8 cellular contexts compared by ENCODE assay signal in genomic region chr1:585992-586391, GRCh38.
DNase-seq lines count a peak whose midpoint lies in the region; ATAC-seq and TF ChIP-seq lines count a peak whose summit lies in the region.
"Not testable (repeated sequence)": the region's sequence is repeated elsewhere in the genome, so short reads cannot be mapped to it uniquely, and the experiment has no call there.

No MANE protein-coding gene starts in this region.

- not testable (repeated sequence) for H3K36me3 Mint-ChIP-seq in brain, neural progenitor cell

- not testable (repeated sequence) for H3K4me2 ChIP-seq in neural progenitor cell

- not testable (repeated sequence) for H3K9ac ChIP-seq in neural progenitor cell

- H3K4me1 Mint-ChIP-seq in brain, neural progenitor cell: not testable (repeated sequence)

- H3K36me3 ChIP-seq in neural progenitor cell, upper lobe of left lung: not testable (repeated sequence)

- peak; percentile 33 for TF ChIP-seq CTCF in GM12864 (IDR thresholded peaks at IDR 0.05; ENCODE audit: low read depth, low read length, missing control alignments)
- 0 out of 2 replicates have a peak, but pooled peaks have one; percentile 6 for TF ChIP-seq CTCF in VCaP (conservative IDR thresholded peaks at IDR 0.05)
- TF ChIP-seq CTCF in brain (conservative IDR thresholded peaks at IDR 0.05): peak; percentile 52
- TF ChIP-seq CTCF in neural progenitor cell (IDR thresholded peaks at IDR 0.05): peak; percentile 44
- peak in 1 of 6 experiments; percentile 17 for TF ChIP-seq CTCF in upper lobe of left lung (IDR thresholded peaks at IDR 0.05)

- not testable (repeated sequence) for H3K79me2 ChIP-seq in neural progenitor cell (ENCODE audit: low read depth)

- not testable (repeated sequence) for ATAC-seq in left cardiac atrium; upper lobe of left lung (ENCODE audit: low FRiP score in 2 of 2)

- not testable (repeated sequence) for DNase-seq in GM12864 (ENCODE audit: low read depth); neural progenitor cell (ENCODE audit: low spot score)
- DNase-seq in activated T-cell treated with anti-CD3 and anti-CD28 coated beads for 4 hours (peak; percentile 47), left cardiac atrium (peak; percentile 78), upper lobe of left lung (peak; percentile 22 to 77)
- peak; percentile 56 to 62 for DNase-seq in stimulated activated CD4-positive, alpha-beta T cell treated with anti-CD3 and anti-CD28 coated beads, Interleukin-4, amount 100 ng/mL, for 4 hours

- not testable (repeated sequence) for H3K9me3 Mint-ChIP-seq in brain, neural progenitor cell

- H3K27ac Mint-ChIP-seq in brain, neural progenitor cell: not testable (repeated sequence)

- H3K4me3 Mint-ChIP-seq in brain, neural progenitor cell: not testable (repeated sequence)

- not testable (repeated sequence) for H3K27ac ChIP-seq in VCaP, neural progenitor cell, upper lobe of left lung

- TF ChIP-seq POLR2A in upper lobe of left lung (IDR thresholded peaks at IDR 0.05): not testable (repeated sequence)

- H3F3A ChIP-seq in neural progenitor cell (ENCODE audit: low read depth): not testable (repeated sequence)

- TF ChIP-seq EP300 in upper lobe of left lung (IDR thresholded peaks at IDR 0.05): not testable (repeated sequence)

- not testable (repeated sequence) for H3K4me3 ChIP-seq in GM12864 (ENCODE audit: low read depth, low read length); neural progenitor cell; upper lobe of left lung

- intact Hi-C loops in left cardiac atrium (cut with DNase I): not testable (repeated sequence)

- not testable (repeated sequence) for H4K20me1 ChIP-seq in neural progenitor cell (ENCODE audit: low read depth)

- H3K4me1 ChIP-seq in neural progenitor cell, upper lobe of left lung: not testable (repeated sequence)

- not testable (repeated sequence) for H3K9me3 ChIP-seq in neural progenitor cell (ENCODE audit: low read depth); upper lobe of left lung

- not testable (repeated sequence) for H2AFZ ChIP-seq in neural progenitor cell (replicated peaks)

- H3K27me3 Mint-ChIP-seq in brain; neural progenitor cell (ENCODE audit: insufficient read depth, low read depth): not testable (repeated sequence)

- not testable (repeated sequence) for H3K27me3 ChIP-seq in neural progenitor cell, upper lobe of left lung

- no CpG with 5 or more reads among the region's 7 CpGs for WGBS in upper lobe of left lung, 2 donors
